ENCODE assay signal across 1 cellular context in the genomic region with DNA sequence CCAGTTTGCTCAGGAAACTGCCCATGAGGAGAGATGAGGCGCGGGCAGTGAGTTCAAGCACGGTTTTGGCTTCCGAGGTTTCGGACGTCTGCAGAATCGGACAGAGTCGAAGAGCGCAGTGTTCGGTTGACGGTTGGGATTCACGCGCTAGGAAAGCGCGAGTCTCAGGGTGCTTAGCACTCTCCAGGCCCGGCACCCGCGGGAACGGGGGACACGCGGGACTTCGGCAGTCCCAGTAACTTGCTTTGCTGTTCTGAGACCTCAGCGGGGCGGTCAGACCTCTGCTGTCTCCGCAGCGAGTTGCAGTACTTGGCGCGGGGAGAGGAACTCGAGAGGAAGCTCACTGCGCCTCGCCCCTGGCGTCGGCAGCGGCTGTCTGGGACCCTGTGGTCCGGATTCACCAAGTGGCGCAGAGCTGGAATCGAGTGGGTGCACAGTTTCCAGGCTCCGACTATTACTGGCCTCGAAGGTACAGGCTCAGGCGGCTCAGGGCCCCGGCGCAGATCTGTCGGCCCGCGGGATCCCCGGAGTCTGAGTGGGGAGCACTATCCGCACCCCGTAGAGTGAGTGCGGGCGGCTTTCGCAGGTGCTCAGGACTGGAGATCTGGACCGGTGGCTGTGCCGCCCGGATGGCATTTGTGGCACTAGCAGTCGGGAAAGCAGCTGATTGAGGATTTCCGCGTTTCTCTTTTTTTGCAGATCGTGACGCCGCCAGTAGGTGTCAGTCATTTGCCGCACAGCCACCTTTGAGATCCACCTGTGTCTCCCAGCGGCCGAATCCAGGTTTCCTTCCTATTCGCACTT.
TF ChIP-seq lines count a peak whose summit lies in the region.

TSS of gene POM121L2 (minus strand) at position 128 of the 804 bp plus-strand sequence. CDS start at position 25, 103 bp downstream.

TF ChIP-seq in HepG2, 621 proteins besides CTCF, POLR2A, EP300 and RAD21 (continued from another document and continues in another):
- no peak for TF ChIP-seq BCLAF1 (IDR thresholded peaks at IDR 0.05)
- no peak for TF ChIP-seq ZSCAN25 (CRISPR knock-in tag; IDR thresholded peaks at IDR 0.05)
- peak; percentile 32; the same call in 1 of the 3 replicates for TF ChIP-seq MXI1 (IDR thresholded peaks at IDR 0.05; ENCODE audit: borderline replicate concordance, low read depth, low read length)
- TF ChIP-seq SP4 (CRISPR knock-in tag; IDR thresholded peaks at IDR 0.05) = no peak
- TF ChIP-seq ZFP90 (CRISPR knock-in tag; IDR thresholded peaks at IDR 0.05; ENCODE audit: borderline replicate concordance) = 0 out of 2 replicates have a peak, but pooled peaks have one; percentile 53
- TF ChIP-seq KLF11 (CRISPR knock-in tag; IDR thresholded peaks at IDR 0.05) = no peak
- TF ChIP-seq ZNF292 (CRISPR knock-in tag; IDR thresholded peaks at IDR 0.05; ENCODE audit: borderline replicate concordance, low read depth) = peak; percentile 46; the same call in 1 of the 2 replicates
- TF ChIP-seq KDM5A (IDR thresholded peaks at IDR 0.05; ENCODE audit: borderline replicate concordance, low read length) = no peak
- TF ChIP-seq CC2D1A (CRISPR knock-in tag; IDR thresholded peaks at IDR 0.05) = no peak
- TF ChIP-seq, protein P1, sequence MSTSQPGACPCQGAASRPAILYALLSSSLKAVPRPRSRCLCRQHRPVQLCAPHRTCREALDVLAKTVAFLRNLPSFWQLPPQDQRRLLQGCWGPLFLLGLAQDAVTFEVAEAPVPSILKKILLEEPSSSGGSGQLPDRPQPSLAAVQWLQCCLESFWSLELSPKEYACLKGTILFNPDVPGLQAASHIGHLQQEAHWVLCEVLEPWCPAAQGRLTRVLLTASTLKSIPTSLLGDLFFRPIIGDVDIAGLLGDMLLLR (CRISPR knock-in tag; IDR thresholded peaks at IDR 0.05) = 0 out of 2 replicates have a peak, but pooled peaks have one; percentile 30
- 0 out of 2 replicates have a peak, but pooled peaks have one; percentile 23 for TF ChIP-seq ZSCAN9 (CRISPR knock-in tag; IDR thresholded peaks at IDR 0.05; ENCODE audit: borderline replicate concordance)
- peak; percentile 94 for TF ChIP-seq ZNF501 (CRISPR knock-in tag; IDR thresholded peaks at IDR 0.05)
- TF ChIP-seq RARA (CRISPR knock-in tag; IDR thresholded peaks at IDR 0.05) = no peak
- no peak for TF ChIP-seq ZNF446 (CRISPR knock-in tag; IDR thresholded peaks at IDR 0.05)
- 0 out of 2 replicates have a peak, but pooled peaks have one; percentile 29 for TF ChIP-seq GFI1 (CRISPR knock-in tag; IDR thresholded peaks at IDR 0.05; ENCODE audit: borderline replicate concordance)
- TF ChIP-seq FOSL2 (CRISPR knock-in tag; IDR thresholded peaks at IDR 0.05) = peak; percentile 16; the same call in 1 of the 2 replicates
- TF ChIP-seq RXRB (CRISPR knock-in tag; IDR thresholded peaks at IDR 0.05; ENCODE audit: borderline replicate concordance) = peak; percentile 20; the same call in 1 of the 2 replicates
- TF ChIP-seq, protein P2, sequence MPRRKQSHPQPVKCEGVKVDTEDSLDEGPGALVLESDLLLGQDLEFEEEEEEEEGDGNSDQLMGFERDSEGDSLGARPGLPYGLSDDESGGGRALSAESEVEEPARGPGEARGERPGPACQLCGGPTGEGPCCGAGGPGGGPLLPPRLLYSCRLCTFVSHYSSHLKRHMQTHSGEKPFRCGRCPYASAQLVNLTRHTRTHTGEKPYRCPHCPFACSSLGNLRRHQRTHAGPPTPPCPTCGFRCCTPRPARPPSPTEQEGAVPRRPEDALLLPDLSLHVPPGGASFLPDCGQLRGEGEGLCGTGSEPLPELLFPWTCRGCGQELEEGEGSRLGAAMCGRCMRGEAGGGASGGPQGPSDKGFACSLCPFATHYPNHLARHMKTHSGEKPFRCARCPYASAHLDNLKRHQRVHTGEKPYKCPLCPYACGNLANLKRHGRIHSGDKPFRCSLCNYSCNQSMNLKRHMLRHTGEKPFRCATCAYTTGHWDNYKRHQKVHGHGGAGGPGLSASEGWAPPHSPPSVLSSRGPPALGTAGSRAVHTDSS (CRISPR knock-in tag; conservative IDR thresholded peaks at IDR 0.05) = no peak
- TF ChIP-seq ZBTB21 (CRISPR knock-in tag; IDR thresholded peaks at IDR 0.05) = no peak
- TF ChIP-seq TBX3 (IDR thresholded peaks at IDR 0.05; ENCODE audit: borderline replicate concordance) = no peak
- no peak for TF ChIP-seq NFIB (CRISPR knock-in tag; IDR thresholded peaks at IDR 0.05; ENCODE audit: borderline replicate concordance)
- TF ChIP-seq ZBTB8A (CRISPR knock-in tag; IDR thresholded peaks at IDR 0.05; ENCODE audit: borderline replicate concordance, low read depth) = 0 out of 2 replicates have a peak, but pooled peaks have one; percentile 40
- TF ChIP-seq SOX6 (IDR thresholded peaks at IDR 0.05) = no peak
- TF ChIP-seq SOX6 (CRISPR knock-in tag; IDR thresholded peaks at IDR 0.05) = peak; percentile 56
- TF ChIP-seq ZNF878 (CRISPR knock-in tag; IDR thresholded peaks at IDR 0.05) = no peak
- 0 out of 2 replicates have a peak, but pooled peaks have one; percentile 39 for TF ChIP-seq ZHX2 (IDR thresholded peaks at IDR 0.05; ENCODE audit: low read depth)
- no peak for TF ChIP-seq ZHX2 (CRISPR knock-in tag; IDR thresholded peaks at IDR 0.05; ENCODE audit: borderline replicate concordance)
- TF ChIP-seq CREB1 (IDR thresholded peaks at IDR 0.05) = no peak
- TF ChIP-seq CREB1 (CRISPR knock-in tag; IDR thresholded peaks at IDR 0.05) = no peak; the same call in 1 of the 2 replicates
- TF ChIP-seq, protein P3, sequence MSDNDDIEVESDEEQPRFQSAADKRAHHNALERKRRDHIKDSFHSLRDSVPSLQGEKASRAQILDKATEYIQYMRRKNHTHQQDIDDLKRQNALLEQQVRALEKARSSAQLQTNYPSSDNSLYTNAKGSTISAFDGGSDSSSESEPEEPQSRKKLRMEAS (IDR thresholded peaks at IDR 0.05) = peak; percentile 13; the same call in 1 of the 2 replicates
- peak; percentile 90 for TF ChIP-seq ELF3 (CRISPR knock-in tag; IDR thresholded peaks at IDR 0.05)
- no peak; the same call in 1 of the 2 replicates for TF ChIP-seq ETV5 (CRISPR knock-in tag; IDR thresholded peaks at IDR 0.05; ENCODE audit: borderline replicate concordance)
- TF ChIP-seq, protein P4, sequence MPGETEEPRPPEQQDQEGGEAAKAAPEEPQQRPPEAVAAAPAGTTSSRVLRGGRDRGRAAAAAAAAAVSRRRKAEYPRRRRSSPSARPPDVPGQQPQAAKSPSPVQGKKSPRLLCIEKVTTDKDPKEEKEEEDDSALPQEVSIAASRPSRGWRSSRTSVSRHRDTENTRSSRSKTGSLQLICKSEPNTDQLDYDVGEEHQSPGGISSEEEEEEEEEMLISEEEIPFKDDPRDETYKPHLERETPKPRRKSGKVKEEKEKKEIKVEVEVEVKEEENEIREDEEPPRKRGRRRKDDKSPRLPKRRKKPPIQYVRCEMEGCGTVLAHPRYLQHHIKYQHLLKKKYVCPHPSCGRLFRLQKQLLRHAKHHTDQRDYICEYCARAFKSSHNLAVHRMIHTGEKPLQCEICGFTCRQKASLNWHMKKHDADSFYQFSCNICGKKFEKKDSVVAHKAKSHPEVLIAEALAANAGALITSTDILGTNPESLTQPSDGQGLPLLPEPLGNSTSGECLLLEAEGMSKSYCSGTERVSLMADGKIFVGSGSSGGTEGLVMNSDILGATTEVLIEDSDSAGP (CRISPR knock-in tag; IDR thresholded peaks at IDR 0.05; ENCODE audit: borderline replicate concordance) = peak; percentile 83
- TF ChIP-seq RNF2 (conservative IDR thresholded peaks at IDR 0.05; ENCODE audit: low read depth) = no peak
- TF ChIP-seq, protein P5, sequence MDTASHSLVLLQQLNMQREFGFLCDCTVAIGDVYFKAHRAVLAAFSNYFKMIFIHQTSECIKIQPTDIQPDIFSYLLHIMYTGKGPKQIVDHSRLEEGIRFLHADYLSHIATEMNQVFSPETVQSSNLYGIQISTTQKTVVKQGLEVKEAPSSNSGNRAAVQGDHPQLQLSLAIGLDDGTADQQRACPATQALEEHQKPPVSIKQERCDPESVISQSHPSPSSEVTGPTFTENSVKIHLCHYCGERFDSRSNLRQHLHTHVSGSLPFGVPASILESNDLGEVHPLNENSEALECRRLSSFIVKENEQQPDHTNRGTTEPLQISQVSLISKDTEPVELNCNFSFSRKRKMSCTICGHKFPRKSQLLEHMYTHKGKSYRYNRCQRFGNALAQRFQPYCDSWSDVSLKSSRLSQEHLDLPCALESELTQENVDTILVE (CRISPR knock-in tag; IDR thresholded peaks at IDR 0.05) = 0 out of 2 replicates have a peak, but pooled peaks have one; percentile 24
- TF ChIP-seq, protein P6, sequence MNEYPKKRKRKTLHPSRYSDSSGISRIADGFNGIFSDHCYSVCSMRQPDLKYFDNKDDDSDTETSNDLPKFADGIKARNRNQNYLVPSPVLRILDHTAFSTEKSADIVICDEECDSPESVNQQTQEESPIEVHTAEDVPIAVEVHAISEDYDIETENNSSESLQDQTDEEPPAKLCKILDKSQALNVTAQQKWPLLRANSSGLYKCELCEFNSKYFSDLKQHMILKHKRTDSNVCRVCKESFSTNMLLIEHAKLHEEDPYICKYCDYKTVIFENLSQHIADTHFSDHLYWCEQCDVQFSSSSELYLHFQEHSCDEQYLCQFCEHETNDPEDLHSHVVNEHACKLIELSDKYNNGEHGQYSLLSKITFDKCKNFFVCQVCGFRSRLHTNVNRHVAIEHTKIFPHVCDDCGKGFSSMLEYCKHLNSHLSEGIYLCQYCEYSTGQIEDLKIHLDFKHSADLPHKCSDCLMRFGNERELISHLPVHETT (CRISPR knock-in tag; conservative IDR thresholded peaks at IDR 0.05) = no peak
- TF ChIP-seq ZMAT3 (CRISPR knock-in tag; conservative IDR thresholded peaks at IDR 0.05) = peak; percentile 71; the same call in 1 of the 2 replicates
- peak; percentile 83; the same call in 1 of the 2 replicates for TF ChIP-seq ZNF230 (CRISPR knock-in tag; IDR thresholded peaks at IDR 0.05)
- TF ChIP-seq ZNF367 (CRISPR knock-in tag; IDR thresholded peaks at IDR 0.05; ENCODE audit: borderline replicate concordance) = no peak
- TF ChIP-seq, protein P7, sequence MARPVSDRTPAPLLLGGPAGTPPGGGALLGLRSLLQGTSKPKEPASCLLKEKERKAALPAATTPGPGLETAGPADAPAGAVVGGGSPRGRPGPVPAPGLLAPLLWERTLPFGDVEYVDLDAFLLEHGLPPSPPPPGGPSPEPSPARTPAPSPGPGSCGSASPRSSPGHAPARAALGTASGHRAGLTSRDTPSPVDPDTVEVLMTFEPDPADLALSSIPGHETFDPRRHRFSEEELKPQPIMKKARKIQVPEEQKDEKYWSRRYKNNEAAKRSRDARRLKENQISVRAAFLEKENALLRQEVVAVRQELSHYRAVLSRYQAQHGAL (CRISPR knock-in tag; IDR thresholded peaks at IDR 0.05; ENCODE audit: not compliant biosample characterization) = no peak
